ENCODE assay signal across 19 cellular contexts in genomic region chr12:12282202-12282601, GRCh38. TPM values are rescaled to one million over a fixed set of nuclear protein-coding genes. Genes with fewer than 3 reads are reported as not detected.
DNase-seq lines count a peak whose midpoint lies in the region; ATAC-seq and TF ChIP-seq lines count a peak whose summit lies in the region.
"Had no signal": no experiment of that assay in that cellular context is flagged by ENCODE, and none has a peak within 500 bp of the region (broad histone marks: within the 10 kb centered on the region; RNA-seq: fewer than 3 reads in every experiment).

No MANE protein-coding gene starts in this region.

- peaks cover 4% of the 10 kb centered on the region for H3K9me3 Mint-ChIP-seq in Calu3 (ENCODE audit: low read depth, unreplicated experiment)
- no peaks in the 10 kb centered on the region for H3K9me3 Mint-ChIP-seq in activated CD4-positive, alpha-beta memory T cell treated with anti-CD3 and anti-CD28 coated beads, Interleukin-2, amount 10 ng/mL, durations not matched to agents 7 days and 5 days

- H3K9ac ChIP-seq in mesendoderm (ENCODE audit: low read length) = no peak overlapping the region

- no peaks in the 10 kb centered on the region; the same call in 1 of the 2 replicates for H3K9me3 ChIP-seq in PC-9 (ENCODE audit: insufficient read depth, low read depth)

- H3K4me1 Mint-ChIP-seq in Calu3 (ENCODE audit: low read depth, unreplicated experiment) = peaks cover 34% of the 10 kb centered on the region
- H3K4me1 Mint-ChIP-seq in activated CD4-positive, alpha-beta memory T cell treated with anti-CD3 and anti-CD28 coated beads, Interleukin-2, amount 10 ng/mL, durations not matched to agents 7 days and 5 days = no peaks in the 10 kb centered on the region
- H3K4me1 Mint-ChIP-seq: CD4-positive, alpha-beta memory T cell had no signal

- peak overlapping the region; percentile 61 for H3K27ac Mint-ChIP-seq in Calu3 (ENCODE audit: unreplicated experiment)
- H3K27ac Mint-ChIP-seq in activated CD4-positive, alpha-beta memory T cell treated with anti-CD3 and anti-CD28 coated beads, Interleukin-2, amount 10 ng/mL, durations not matched to agents 7 days and 5 days = no peak overlapping the region
- H3K27ac Mint-ChIP-seq: CD4-positive, alpha-beta memory T cell; GM23338 had no signal

- H3K36me3 Mint-ChIP-seq in Calu3 (ENCODE audit: insufficient read depth, unreplicated experiment) = no peaks in the 10 kb centered on the region
- H3K36me3 Mint-ChIP-seq in activated CD4-positive, alpha-beta memory T cell treated with anti-CD3 and anti-CD28 coated beads, Interleukin-2, amount 10 ng/mL, durations not matched to agents 7 days and 5 days (ENCODE audit: low read depth) = no peaks in the 10 kb centered on the region
- H3K36me3 Mint-ChIP-seq: CD4-positive, alpha-beta memory T cell had no signal

- BruUV-seq in Calu3 (replicated peaks; lab: Mats Ljungman, UMichigan) = no TSS peak
- BruUV-seq in PC-9 (replicated peaks; lab: Mats Ljungman, UMichigan) = no TSS peak

- no peak for TF ChIP-seq CTCF in Calu3 (IDR thresholded peaks at IDR 0.05; ENCODE audit: unreplicated experiment)
- no peak for TF ChIP-seq CTCF in PC-9 (conservative IDR thresholded peaks at IDR 0.05)

- H3K56ac ChIP-seq in mesendoderm (ENCODE audit: low read length) = no peak overlapping the region

- no peak overlapping the region for H2BK120ac ChIP-seq in mesendoderm (ENCODE audit: low read depth, low read length)

- no peaks in the 10 kb centered on the region for H3K27me3 Mint-ChIP-seq in Calu3 (ENCODE audit: unreplicated experiment)
- H3K27me3 Mint-ChIP-seq in activated CD4-positive, alpha-beta memory T cell treated with anti-CD3 and anti-CD28 coated beads, Interleukin-2, amount 10 ng/mL, durations not matched to agents 7 days and 5 days = peaks cover 29% of the 10 kb centered on the region

- peaks cover 3% of the 10 kb centered on the region for H3F3A ChIP-seq in PC-9 (ENCODE audit: insufficient read depth, low read depth)

- H3K36me3 ChIP-seq in PC-9 (ENCODE audit: low read depth) = no peaks in the 10 kb centered on the region
- H3K36me3 ChIP-seq in mesendoderm (ENCODE audit: control insufficient read depth, insufficient read depth, low read length) = no peaks in the 10 kb centered on the region

- H3K9me2 ChIP-seq in PC-9 (ENCODE audit: insufficient read depth) = no peaks in the 10 kb centered on the region

- POLR2A ChIA-PET in PC-9 (lab: Charles Lee; ENCODE audit: unreplicated experiment) = no interaction called here
- POLR2A ChIA-PET in activated CD4-positive, alpha-beta memory T cell treated with anti-CD3 and anti-CD28 coated beads, Interleukin-2, amount 10 ng/mL, durations not matched to agents 7 days and 5 days (lab: Charles Lee) = no interaction called here

- H3K4me1 ChIP-seq in PC-9 (replicated peaks; ENCODE audit: insufficient read depth) (peaks cover 14% of the 10 kb centered on the region), mesendoderm (ENCODE audit: control insufficient read depth, low read depth, low read length) (peaks cover 6% of the 10 kb centered on the region)

- peak overlapping the region; percentile 57 for H2BK15ac ChIP-seq in mesendoderm (replicated peaks; ENCODE audit: low read depth)

- H3K4me3 ChIP-seq in PC-9 (no peak overlapping the region), mesendoderm (ENCODE audit: low read length) (no peak overlapping the region)
- H3K4me3 ChIP-seq: GM12878, GM23338 had no signal

- H3K18ac ChIP-seq in mesendoderm (ENCODE audit: low read length) = no peak overlapping the region

- H3K79me2 ChIP-seq in PC-9 (ENCODE audit: low read depth) (no peaks in the 10 kb centered on the region), mesendoderm (ENCODE audit: control insufficient read depth, insufficient read depth, low read length) (no peaks in the 10 kb centered on the region)

- no CpG with 5 or more reads among the region's 3 CpGs for WGBS in mesendoderm (ENCODE audit: extremely low coverage, insufficient coverage, low lambda C conversion rate)

- ATAC-seq in GM18502 (IDR thresholded peaks at IDR 0.05; ENCODE audit: poor library complexity, unreplicated experiment) (no peak), HG02678 (IDR thresholded peaks at IDR 0.05; ENCODE audit: unreplicated experiment) (no peak)
- ATAC-seq: GM12878, GM23338, HCT116, HepG2 had no signal

- H4K20me1 ChIP-seq in PC-9 (ENCODE audit: insufficient read depth) = no peaks in the 10 kb centered on the region

- H2BK5ac ChIP-seq in mesendoderm (ENCODE audit: low read length) = no peak overlapping the region

- no peak overlapping the region for H4K5ac ChIP-seq in mesendoderm (ENCODE audit: low read length)

- H3K27ac ChIP-seq in PC-9 (no peak overlapping the region), mesendoderm (ENCODE audit: low read depth, low read length) (no peak overlapping the region)
- H3K27ac ChIP-seq: C4-2B had no signal

- intact Hi-C loops in Calu3 (cut with micrococcal nuclease; ENCODE audit: unreplicated experiment) = no loop called here
- intact Hi-C loops in PC-9 (cut with micrococcal nuclease; ENCODE audit: unreplicated experiment) = loop anchor here (5.0 kb wide), 1 partner anchor 50 kb away; no protein-coding TSS in a partner anchor

- H3K27me3 ChIP-seq in PC-9 (ENCODE audit: insufficient read depth, low read depth) (no peaks in the 10 kb centered on the region), mesendoderm (ENCODE audit: insufficient read depth, low read length, poor library complexity) (no peaks in the 10 kb centered on the region)

- H3K79me1 ChIP-seq in mesendoderm (ENCODE audit: low read length) = no peaks in the 10 kb centered on the region

- H3K4me3 Mint-ChIP-seq in Calu3 (ENCODE audit: low read depth, unreplicated experiment) = no peak overlapping the region
- H3K4me3 Mint-ChIP-seq in activated CD4-positive, alpha-beta memory T cell treated with anti-CD3 and anti-CD28 coated beads, Interleukin-2, amount 10 ng/mL, durations not matched to agents 7 days and 5 days = no peak overlapping the region
- H3K4me3 Mint-ChIP-seq: CD4-positive, alpha-beta memory T cell; GM23338 had no signal

- no peak overlapping the region for H2AFZ ChIP-seq in PC-9
- H2AFZ ChIP-seq: GM23338 had no signal

- no peak overlapping the region for H2AK5ac ChIP-seq in mesendoderm (ENCODE audit: low read length)

- H3K23ac ChIP-seq in mesendoderm (ENCODE audit: low read length) = peak overlapping the region; percentile 24

- CTCF ChIA-PET in Calu3 (lab: Charles Lee) = interaction anchor here (0.6 to 1.3 kb wide), 5 partner anchors 14 to 170 kb away, joined by 3 to 6 read pairs (median 4); no protein-coding TSS in a partner anchor
- CTCF ChIA-PET in PC-9 (lab: Charles Lee) = interaction anchor here (0.6 kb wide), 1 partner anchor 117 kb away, joined by 3 read pairs; no protein-coding TSS in a partner anchor
- CTCF ChIA-PET in activated CD4-positive, alpha-beta memory T cell treated with anti-CD3 and anti-CD28 coated beads, Interleukin-2, amount 10 ng/mL, durations not matched to agents 7 days and 5 days (lab: Charles Lee) = no interaction called here

- DNase-seq in Calu3 (no peak), PC-9 (no peak), mesendoderm (no peak), MV-4-11 (lab: John Stamatoyannopoulos, UW) (no peak)
- DNase-seq in activated CD4-positive, alpha-beta memory T cell treated with anti-CD3 and anti-CD28 coated beads, Interleukin-2, amount 10 ng/mL, durations not matched to agents 7 days and 5 days = no peak
- DNase-seq: AML-193; CD4-positive, alpha-beta memory T cell; DMS 273 treated with DMSO at 0.1 percent for 48 hours; DMS53; DND-41; H7; KG1 had no signal

- H3K4me2 ChIP-seq in PC-9 (peak overlapping the region; percentile 24; the same call in 1 of the 2 replicates), mesendoderm (ENCODE audit: low read length) (no peak overlapping the region)

- H3K4ac ChIP-seq in mesendoderm (ENCODE audit: low read depth, low read length) = no peak overlapping the region

- H4K8ac ChIP-seq in mesendoderm (ENCODE audit: low read depth, low read length) = no peak overlapping the region

RNA-seq across cellular contexts. Expression of gene LRP6, which starts 15.4 kb away (rescaled TPM):
- total RNA-seq in Calu3 (2022) (64.7 and 74.8 TPM in 2 replicates), PC-9 (2021) (45.5 and 60.0 TPM in 2 replicates)
- 18.2 TPM for polyA plus RNA-seq in mesendoderm (2013, experiment 1 of 2)
- polyA plus RNA-seq in mesendoderm (2013, experiment 2 of 2) = 17.9 TPM
- total RNA-seq in activated CD4-positive, alpha-beta memory T cell treated with anti-CD3 and anti-CD28 coated beads, Interleukin-2, amount 10 ng/mL, durations not matched to agents 7 days and 5 days = under 1 TPM; 0.30 to 0.40 TPM

Comparison
In these comparisons a context has a peak if more than half of its experiments do, and no peak if none do; other contexts are left out.
1. RNA of gene LRP6, which starts 15.4 kb away (total RNA-seq): 64.7 to 74.8 TPM in Calu3 and 45.5 to 60.0 TPM in PC-9; 0.30 to 0.40 TPM in activated CD4-positive, alpha-beta memory T cell treated with anti-CD3 and anti-CD28 coated beads, Interleukin-2, amount 10 ng/mL, durations not matched to agents 7 days and 5 days; every median in the first group is over 10 times any median in the second.